16 cellular contexts compared by ENCODE assay signal in the genomic region with DNA sequence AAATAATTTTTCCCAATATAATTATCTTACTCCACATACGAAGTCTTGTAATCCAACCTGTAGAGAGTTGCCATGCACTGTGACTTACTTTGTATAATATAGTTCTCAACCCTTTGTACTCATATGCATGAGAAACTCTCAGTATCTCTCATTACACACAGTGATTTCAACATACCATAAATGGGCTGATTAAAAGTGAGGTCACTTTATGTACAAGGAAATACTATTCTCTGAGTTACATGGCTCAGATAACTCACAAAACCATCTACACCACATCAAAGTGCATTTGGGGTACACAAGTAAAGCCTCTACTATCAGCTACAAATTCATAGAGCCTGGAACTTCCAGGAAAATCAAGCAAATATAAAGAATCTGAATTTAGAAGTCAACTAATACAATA. TPM values are rescaled to one million over a fixed set of nuclear protein-coding genes. Genes with fewer than 3 reads are reported as not detected.
DNase-seq lines count a peak whose midpoint lies in the region; ATAC-seq and TF ChIP-seq lines count a peak whose summit lies in the region.
"Had no signal": no experiment of that assay in that cellular context is flagged by ENCODE, and none has a peak within 500 bp of the region (broad histone marks: within the 10 kb centered on the region; RNA-seq: fewer than 3 reads in every experiment).

No MANE protein-coding gene starts in this region.

- H3K36me3 ChIP-seq in SJCRH30: peaks cover 2% of the 10 kb centered on the region

- H3K4me1 ChIP-seq in SJCRH30: no peaks in the 10 kb centered on the region
- H3K4me1 ChIP-seq: SJSA1 had no signal

- H3K27ac ChIP-seq in SJCRH30: no peak overlapping the region
- H3K27ac ChIP-seq: SJSA1 had no signal

- peak overlapping the region; percentile 36 for H3K4me3 Mint-ChIP-seq in Calu3 (ENCODE audit: low read depth, unreplicated experiment)
- no peak overlapping the region for H3K4me3 Mint-ChIP-seq in activated CD8-positive, alpha-beta T cell treated with anti-CD3 and anti-CD28 coated beads, Interleukin-2, amount 10 ng/mL, durations not matched to agents 7 days and 5 days
- H3K4me3 Mint-ChIP-seq: activated B cell treated with CpG ODN at 0.5 μM for 24 hours; CD4-positive, alpha-beta memory T cell; T-helper 17 cell had no signal

- peak; percentile 84 for ATAC-seq in activated CD8-positive, alpha-beta T cell treated with anti-CD3 and anti-CD28 coated beads, Interleukin-2, amount 10 ng/mL, durations not matched to agents 7 days and 5 days
- ATAC-seq in HG03175 (IDR thresholded peaks at IDR 0.05; ENCODE audit: unreplicated experiment): no peak
- ATAC-seq: T-helper 17 cell had no signal

- POLR2A ChIA-PET in activated CD8-positive, alpha-beta T cell treated with anti-CD3 and anti-CD28 coated beads, Interleukin-2, amount 10 ng/mL, durations not matched to agents 7 days and 5 days (lab: Charles Lee): no interaction called here

- no peaks in the 10 kb centered on the region for H3K36me3 Mint-ChIP-seq in Calu3 (ENCODE audit: insufficient read depth, unreplicated experiment)
- peaks cover 32% of the 10 kb centered on the region for H3K36me3 Mint-ChIP-seq in activated CD8-positive, alpha-beta T cell treated with anti-CD3 and anti-CD28 coated beads, Interleukin-2, amount 10 ng/mL, durations not matched to agents 7 days and 5 days (ENCODE audit: low read depth)

- no peaks in the 10 kb centered on the region for H3K27me3 ChIP-seq in SJCRH30
- H3K27me3 ChIP-seq: SJSA1 had no signal

- peaks cover 23% of the 10 kb centered on the region for H3K4me1 Mint-ChIP-seq in Calu3 (ENCODE audit: low read depth, unreplicated experiment)
- H3K4me1 Mint-ChIP-seq in activated CD8-positive, alpha-beta T cell treated with anti-CD3 and anti-CD28 coated beads, Interleukin-2, amount 10 ng/mL, durations not matched to agents 7 days and 5 days (ENCODE audit: low read depth): peaks cover 13% of the 10 kb centered on the region
- H3K4me1 Mint-ChIP-seq: activated B cell treated with CpG ODN at 0.5 μM for 24 hours had no signal

- intact Hi-C loops in Calu3 (cut with micrococcal nuclease; ENCODE audit: unreplicated experiment): no loop called here

- no peak for TF ChIP-seq CTCF in Calu3 (IDR thresholded peaks at IDR 0.05; ENCODE audit: unreplicated experiment)

- DNase-seq in Calu3 (no peak), HS-5 (ENCODE audit: low read depth) (peak; percentile 0), glomerular visceral epithelial cell (ENCODE audit: extremely low spot score) (peak; percentile 7), SHP77 (lab: John Stamatoyannopoulos, UW) (no peak), SJCRH30 (no peak)
- DNase-seq in activated CD8-positive, alpha-beta T cell treated with anti-CD3 and anti-CD28 coated beads, Interleukin-2, amount 10 ng/mL, durations not matched to agents 7 days and 5 days: peak; percentile 39
- DNase-seq: activated B cell treated with CpG ODN at 0.5 μM for 24 hours; CD4-positive, alpha-beta memory T cell; hippocampal formation; NCI-H1436; NCI-H526; nucleus accumbens; T-helper 17 cell had no signal

- BruUV-seq in Calu3 (replicated peaks; lab: Mats Ljungman, UMichigan): no TSS peak

- no peaks in the 10 kb centered on the region for H3K9me3 Mint-ChIP-seq in Calu3 (ENCODE audit: low read depth, unreplicated experiment)
- H3K9me3 Mint-ChIP-seq in activated CD8-positive, alpha-beta T cell treated with anti-CD3 and anti-CD28 coated beads, Interleukin-2, amount 10 ng/mL, durations not matched to agents 7 days and 5 days (ENCODE audit: insufficient read depth): peaks cover 5% of the 10 kb centered on the region
- H3K9me3 Mint-ChIP-seq: activated B cell treated with CpG ODN at 0.5 μM for 24 hours; CD4-positive, alpha-beta memory T cell had no signal

- no peaks in the 10 kb centered on the region for H3K27me3 Mint-ChIP-seq in Calu3 (ENCODE audit: unreplicated experiment)
- no peaks in the 10 kb centered on the region for H3K27me3 Mint-ChIP-seq in activated CD8-positive, alpha-beta T cell treated with anti-CD3 and anti-CD28 coated beads, Interleukin-2, amount 10 ng/mL, durations not matched to agents 7 days and 5 days (ENCODE audit: low read depth)
- H3K27me3 Mint-ChIP-seq: activated B cell treated with CpG ODN at 0.5 μM for 24 hours; CD4-positive, alpha-beta memory T cell; T-helper 17 cell had no signal

- CTCF ChIA-PET in Calu3 (lab: Charles Lee): no interaction called here
- CTCF ChIA-PET in activated CD8-positive, alpha-beta T cell treated with anti-CD3 and anti-CD28 coated beads, Interleukin-2, amount 10 ng/mL, durations not matched to agents 7 days and 5 days (lab: Charles Lee): no interaction called here

- no peak overlapping the region for H3K4me3 ChIP-seq in SJCRH30
- H3K4me3 ChIP-seq: SJSA1 had no signal

- peak overlapping the region; percentile 92 for H3K27ac Mint-ChIP-seq in Calu3 (ENCODE audit: unreplicated experiment)
- H3K27ac Mint-ChIP-seq in activated CD8-positive, alpha-beta T cell treated with anti-CD3 and anti-CD28 coated beads, Interleukin-2, amount 10 ng/mL, durations not matched to agents 7 days and 5 days: no peak overlapping the region
- H3K27ac Mint-ChIP-seq: activated B cell treated with CpG ODN at 0.5 μM for 24 hours, T-helper 17 cell had no signal

- H3K9me3 ChIP-seq in SJCRH30 (replicated peaks): no peaks in the 10 kb centered on the region
- H3K9me3 ChIP-seq: SJSA1 had no signal

RNA-seq across cellular contexts. Expression of gene SLFN12, which starts 27.9 kb away (rescaled TPM):
- 0.44 and 0.54 TPM in 2 replicates for total RNA-seq in Calu3 (2022)
- 10 to 100 TPM; 11.2 to 12.4 TPM for total RNA-seq in activated CD8-positive, alpha-beta T cell treated with anti-CD3 and anti-CD28 coated beads, Interleukin-2, amount 10 ng/mL, durations not matched to agents 7 days and 5 days
- total RNA-seq in SJCRH30 (2014; rRNA removed; shearing (Covaris generic)): 16.3 and 19.0 TPM in 2 replicates

RNA-seq across cellular contexts. Expression of gene SLFN11, which starts 30.9 kb away (rescaled TPM):
- 35.3 and 38.2 TPM in 2 replicates for total RNA-seq in Calu3 (2022)
- total RNA-seq in activated CD8-positive, alpha-beta T cell treated with anti-CD3 and anti-CD28 coated beads, Interleukin-2, amount 10 ng/mL, durations not matched to agents 7 days and 5 days: 10 to 100 TPM; 40.0 to 50.1 TPM
- total RNA-seq in SJCRH30 (2014; rRNA removed; shearing (Covaris generic)): 16.5 and 18.6 TPM in 2 replicates
- total RNA-seq: OCI-LY7 had no signal

RNA-seq across cellular contexts. Expression of gene SLFN13, which starts 44.2 kb away (rescaled TPM):
- total RNA-seq in Calu3 (2022): 44.4 and 46.2 TPM in 2 replicates
- 10 to 100 TPM; 56.2 to 56.3 TPM for total RNA-seq in activated CD8-positive, alpha-beta T cell treated with anti-CD3 and anti-CD28 coated beads, Interleukin-2, amount 10 ng/mL, durations not matched to agents 7 days and 5 days
- total RNA-seq in SJCRH30 (2014; rRNA removed; shearing (Covaris generic)): 0.28 and 0.69 TPM in 2 replicates
- total RNA-seq: OCI-LY7 had no signal

Comparison
In these comparisons a context has a peak if more than half of its experiments do, and no peak if none do; other contexts are left out.
1. DNase-seq: peak in HS-5 (single experiment), activated CD8-positive, alpha-beta T cell treated with anti-CD3 and anti-CD28 coated beads, Interleukin-2, amount 10 ng/mL, durations not matched to agents 7 days and 5 days (single experiment) and glomerular visceral epithelial cell (single experiment); none in Calu3 (single experiment), SHP77 (0 of 2) and SJCRH30 (0 of 2).
2. RNA of gene SLFN13, which starts 44.2 kb away (total RNA-seq): 56.2 to 56.3 TPM in activated CD8-positive, alpha-beta T cell treated with anti-CD3 and anti-CD28 coated beads, Interleukin-2, amount 10 ng/mL, durations not matched to agents 7 days and 5 days and 44.4 to 46.2 TPM in Calu3; 0.28 to 0.69 TPM in SJCRH30; every median in the first group is over 10 times any median in the second.